In genomic region chr11:120096326-120096725, GRCh38 we compare ENCODE assay signal across 24 cellular contexts. TPM values are rescaled to one million over a fixed set of nuclear protein-coding genes. Genes with fewer than 3 reads are reported as not detected.
DNase-seq lines count a peak whose midpoint lies in the region; ATAC-seq and TF ChIP-seq lines count a peak whose summit lies in the region.
"Had no signal": no experiment of that assay in that cellular context is flagged by ENCODE, and none has a peak within 500 bp of the region (broad histone marks: within the 10 kb centered on the region; RNA-seq: fewer than 3 reads in every experiment).

No MANE protein-coding gene starts in this region.

- H3K36me3 ChIP-seq in GM23338 (ENCODE audit: insufficient read depth) (no peaks in the 10 kb centered on the region; the same call in 1 of the 2 replicates), ectodermal cell (ENCODE audit: control insufficient read depth, insufficient read depth, low read length) (no peaks in the 10 kb centered on the region), mesendoderm (ENCODE audit: control insufficient read depth, insufficient read depth, low read length) (no peaks in the 10 kb centered on the region), osteoblast (ENCODE audit: insufficient read depth, low read length) (no peaks in the 10 kb centered on the region)
- H3K36me3 ChIP-seq: BLaER1 had no signal

- DNase-seq in GM23338 (ENCODE audit: low spot score): no peak
- peak; percentile 23 for DNase-seq in mesendoderm
- DNase-seq in osteoblast (ENCODE audit: insufficient read length, low spot score, missing footprints): peak; percentile 73
- no peak for DNase-seq in NCI-H2227 treated with DMSO at 0.1 percent for 48 hours (lab: John Stamatoyannopoulos, UW)
- no peak for DNase-seq in NCI-H1694 treated with DMSO at 0.1 percent for 48 hours (lab: John Stamatoyannopoulos, UW)
- DNase-seq in HPDE6-E6E7 (ENCODE audit: extremely low spot score): no peak
- DNase-seq: CD4-positive, CD25-positive, alpha-beta regulatory T cell; DMS153; HFFc6; MM.1S; NCI-H1048; NCI-H1417 treated with DMSO at 0.1 percent for 48 hours; NCI-H187; NCI-H2081 treated with DMSO at 0.1 percent for 48 hours; NCI-H446 treated with DMSO at 0.1 percent for 48 hours; NCI-H526; NK-92 treated with Interleukin-12 subunit alpha and Interleukin-12 subunit beta, amount 100 ng/mL, for 24 hours; PC-3 had no signal

- H2BK15ac ChIP-seq in mesendoderm (replicated peaks; ENCODE audit: low read depth): no peak overlapping the region

- H3K56ac ChIP-seq in mesendoderm (ENCODE audit: low read length): peak overlapping the region; percentile 8

- no peak overlapping the region for H4K5ac ChIP-seq in mesendoderm (ENCODE audit: low read length)

- H3K4me1 ChIP-seq in GM23338 (ENCODE audit: insufficient read depth) (peaks cover 16% of the 10 kb centered on the region; the same call in 1 of the 2 replicates), ectodermal cell (ENCODE audit: control insufficient read depth, insufficient read depth, low read length) (peaks cover 36% of the 10 kb centered on the region), mesendoderm (ENCODE audit: control insufficient read depth, low read depth, low read length) (peaks cover 6% of the 10 kb centered on the region), osteoblast (ENCODE audit: insufficient read depth, low read length) (no peaks in the 10 kb centered on the region)
- H3K4me1 ChIP-seq: BLaER1 had no signal

- H3K4me1 Mint-ChIP-seq in GM23338: peaks cover 25% of the 10 kb centered on the region
- H3K4me1 Mint-ChIP-seq: CD4-positive, CD25-positive, alpha-beta regulatory T cell had no signal

- H2BK5ac ChIP-seq in mesendoderm (ENCODE audit: low read length): no peak overlapping the region

- H3K9me3 ChIP-seq in ectodermal cell (ENCODE audit: control insufficient read depth, low read length): no peaks in the 10 kb centered on the region
- no peaks in the 10 kb centered on the region for H3K9me3 ChIP-seq in osteoblast (ENCODE audit: low read depth, low read length)
- H3K9me3 ChIP-seq: BLaER1 had no signal

- H3K27ac ChIP-seq in GM23338 (ENCODE audit: low read depth): no peak overlapping the region
- peak overlapping the region; percentile 60 for H3K27ac ChIP-seq in ectodermal cell (ENCODE audit: insufficient read depth, low read depth, low read length, poor library complexity, severe bottlenecking)
- no peak overlapping the region for H3K27ac ChIP-seq in mesendoderm (ENCODE audit: low read depth, low read length)
- no peak overlapping the region for H3K27ac ChIP-seq in osteoblast (ENCODE audit: low read depth, low read length)
- H3K27ac ChIP-seq: BLaER1, KMS-11 had no signal

- H2AFZ ChIP-seq in GM23338 (peak overlapping the region; percentile 89), osteoblast (ENCODE audit: low read length) (no peak overlapping the region)

- H2AK5ac ChIP-seq in mesendoderm (ENCODE audit: low read length): no peak overlapping the region

- no peaks in the 10 kb centered on the region for H3K79me1 ChIP-seq in mesendoderm (ENCODE audit: low read length)

- H3F3A ChIP-seq in GM23338 (replicated peaks; ENCODE audit: low read depth): no peaks in the 10 kb centered on the region

- no peak overlapping the region for H2BK120ac ChIP-seq in mesendoderm (ENCODE audit: low read depth, low read length)

- peaks cover 26% of the 10 kb centered on the region for H3K27me3 Mint-ChIP-seq in GM23338 (ENCODE audit: insufficient read depth, low read depth, poor library complexity)

- H4K20me1 ChIP-seq in GM23338 (replicated peaks; ENCODE audit: insufficient read depth): no peaks in the 10 kb centered on the region; the same call in 1 of the 2 replicates
- H4K20me1 ChIP-seq in osteoblast (ENCODE audit: insufficient read depth, low read length): no peaks in the 10 kb centered on the region
- H4K20me1 ChIP-seq: BLaER1 had no signal

- H3K4me3 Mint-ChIP-seq in GM23338: no peak overlapping the region; the same call in 2 of the 3 replicates
- H3K4me3 Mint-ChIP-seq: CD4-positive, CD25-positive, alpha-beta regulatory T cell; HFFc6; IgD-negative memory B cell had no signal

- H4K8ac ChIP-seq in mesendoderm (ENCODE audit: low read depth, low read length): no peak overlapping the region

- H3K4me3 ChIP-seq in GM23338: no peak overlapping the region
- no peak overlapping the region for H3K4me3 ChIP-seq in ectodermal cell (ENCODE audit: insufficient read depth, low read depth, low read length)
- H3K4me3 ChIP-seq in mesendoderm (ENCODE audit: low read length): no peak overlapping the region
- no peak overlapping the region for H3K4me3 ChIP-seq in osteoblast (ENCODE audit: insufficient read depth, low read length)
- H3K4me3 ChIP-seq: BLaER1 had no signal

- H3K27ac Mint-ChIP-seq in GM23338: no peak overlapping the region
- H3K27ac Mint-ChIP-seq: CD4-positive, CD25-positive, alpha-beta regulatory T cell; H9; HFFc6; IgD-negative memory B cell had no signal

- H3K18ac ChIP-seq in mesendoderm (ENCODE audit: low read length): no peak overlapping the region

- no peak overlapping the region for H3K23ac ChIP-seq in mesendoderm (ENCODE audit: low read length)

- H3K9me2 ChIP-seq in GM23338 (ENCODE audit: insufficient read depth): no peaks in the 10 kb centered on the region

- peak overlapping the region; percentile 69; the same call in 1 of the 2 replicates for H3K4me2 ChIP-seq in GM23338
- H3K4me2 ChIP-seq in mesendoderm (ENCODE audit: low read length): no peak overlapping the region
- no peak overlapping the region for H3K4me2 ChIP-seq in osteoblast (ENCODE audit: insufficient read depth, low read length)
- H3K4me2 ChIP-seq: BLaER1, KMS-11 had no signal

- WGBS in ectodermal cell, 2 experiments: 59 to 71% methylated on average over 5 of the region's 5 CpGs
- WGBS in mesendoderm (ENCODE audit: extremely low coverage, insufficient coverage, low lambda C conversion rate): no CpG with 5 or more reads among the region's 5 CpGs

- ATAC-seq in GM23338 (peak; percentile 17), GM21367 (IDR thresholded peaks at IDR 0.05; ENCODE audit: unreplicated experiment) (no peak)
- ATAC-seq: PC-3 had no signal

- no peaks in the 10 kb centered on the region for H3K9me3 Mint-ChIP-seq in GM23338
- H3K9me3 Mint-ChIP-seq: H9, HFFc6, IgD-negative memory B cell had no signal

- no peak overlapping the region for H3K4ac ChIP-seq in mesendoderm (ENCODE audit: low read depth, low read length)

- H3K36me3 Mint-ChIP-seq in GM23338 (ENCODE audit: low read depth): no peaks in the 10 kb centered on the region
- H3K36me3 Mint-ChIP-seq: CD4-positive, CD25-positive, alpha-beta regulatory T cell; IgD-negative memory B cell had no signal

- H3K79me2 ChIP-seq in GM23338 (replicated peaks; ENCODE audit: insufficient read depth) (no peaks in the 10 kb centered on the region), mesendoderm (ENCODE audit: control insufficient read depth, insufficient read depth, low read length) (no peaks in the 10 kb centered on the region), osteoblast (ENCODE audit: insufficient read depth, low read length) (no peaks in the 10 kb centered on the region)

- no peaks in the 10 kb centered on the region for H3K27me3 ChIP-seq in GM23338 (ENCODE audit: insufficient read depth)
- H3K27me3 ChIP-seq in ectodermal cell (ENCODE audit: control insufficient read depth, insufficient read depth, low read length, poor library complexity, severe bottlenecking): peaks cover 19% of the 10 kb centered on the region
- H3K27me3 ChIP-seq in mesendoderm (ENCODE audit: insufficient read depth, low read length, poor library complexity): no peaks in the 10 kb centered on the region
- H3K27me3 ChIP-seq in osteoblast (ENCODE audit: insufficient read depth, low read length): peaks cover 10% of the 10 kb centered on the region
- H3K27me3 ChIP-seq: BLaER1 had no signal

- TF ChIP-seq CTCF in GM23338 (conservative IDR thresholded peaks at IDR 0.05; ENCODE audit: low read depth in 2 of 2) (no peak), osteoblast (IDR thresholded peaks at IDR 0.05; ENCODE audit: extremely low read depth, low read depth, low read length) (no peak)

- H3K9ac ChIP-seq in mesendoderm (ENCODE audit: low read length): no peak overlapping the region
- H3K9ac ChIP-seq: BLaER1, KMS-11 had no signal

TF ChIP-seq in GM23338, 12 proteins besides CTCF, POLR2A, EP300 and RAD21:
- no peak for TF ChIP-seq CREB1 (CRISPR knock-in tag; IDR thresholded peaks at IDR 0.05; ENCODE audit: low read depth)
- no peak for TF ChIP-seq POLR2AphosphoS5 (IDR thresholded peaks at IDR 0.05; ENCODE audit: low read depth)
- no peak for TF ChIP-seq NANOG (IDR thresholded peaks at IDR 0.05; ENCODE audit: borderline replicate concordance)

RNA-seq across cellular contexts. Expression of gene TRIM29, which starts 41.6 kb away (rescaled TPM):
- total RNA-seq in GM23338 (2014; rRNA removed; shearing (Covaris generic)): 0.16 and 0.28 TPM in 2 replicates
- not detected in 2 replicates for polyA plus RNA-seq in GM23338 (2016; fragmentation: Nextera tagmentation; extraction: Ambion mirVana)
- not detected for polyA plus RNA-seq in ectodermal cell (2013, experiment 1 of 4)
- polyA plus RNA-seq in ectodermal cell (2013, experiment 2 of 4): 0.16 TPM
- polyA plus RNA-seq in ectodermal cell (2013, experiment 3 of 4): 0.27 TPM
- polyA plus RNA-seq in ectodermal cell (2013, experiment 4 of 4): not detected
- polyA plus RNA-seq in mesendoderm (2013, experiment 1 of 2): 0.13 TPM
- polyA plus RNA-seq in mesendoderm (2013, experiment 2 of 2): 0.10 TPM
- total RNA-seq in osteoblast: under 0.01 and 0.36 TPM in 2 replicates
- total RNA-seq: CD4-positive, CD25-positive, alpha-beta regulatory T cell; H9 had no signal
- polyA plus RNA-seq: CD4-positive, CD25-positive, alpha-beta regulatory T cell; IgD-negative memory B cell had no signal

Comparison
In these comparisons a context has a peak if more than half of its experiments do, and no peak if none do; other contexts are left out.
1. DNase-seq: peak in mesendoderm (single experiment) and osteoblast (single experiment); none in GM23338 (single experiment), NCI-H2227 treated with DMSO at 0.1 percent for 48 hours (single experiment), NCI-H1694 treated with DMSO at 0.1 percent for 48 hours (single experiment) and HPDE6-E6E7 (single experiment).